In genomic region chr9:15553528-15553898, GRCh38 we compare ENCODE assay signal across 8 cellular contexts. TPM values are rescaled to one million over a fixed set of nuclear protein-coding genes. Genes with fewer than 3 reads are reported as not detected.
DNase-seq lines count a peak whose midpoint lies in the region; ATAC-seq and TF ChIP-seq lines count a peak whose summit lies in the region.

No MANE protein-coding gene starts in this region.

- DNase-seq in activated naive CD8-positive, alpha-beta T cell treated with anti-CD3 and anti-CD28 coated beads, Interleukin-2, amount 50 U/mL, for 24 hours: no peak
- no peak for DNase-seq in lung (ENCODE audit: low spot score)
- no peak for DNase-seq in NCI-H226
- no peak for DNase-seq in KG1 (lab: John Stamatoyannopoulos, UW)
- DNase-seq in RPMI8226: no peak

- H3K9me3 ChIP-seq in lung (ENCODE audit: control insufficient read depth in 2 of 2, insufficient read depth in 1 of 2, low read length in 1 of 2): no peaks in the 10 kb centered on the region

- peak overlapping the region; percentile 81 for H3K4me3 ChIP-seq in ACC112 (ENCODE audit: low read depth, low read length)
- H3K4me3 ChIP-seq in lung: peak overlapping the region; percentile 65

- no peaks in the 10 kb centered on the region for H3K4me1 ChIP-seq in ACC112 (ENCODE audit: control insufficient read depth, insufficient read depth, low read length, unreplicated experiment)
- no peaks in the 10 kb centered on the region for H3K4me1 ChIP-seq in lung (ENCODE audit: control insufficient read depth in 2 of 2, insufficient read depth in 2 of 2, low read length in 2 of 2)

- no peaks in the 10 kb centered on the region for H3K27me3 ChIP-seq in ACC112 (ENCODE audit: insufficient read depth, low read length)
- H3K27me3 ChIP-seq in lung (ENCODE audit: control insufficient read depth, insufficient read depth): no peaks in the 10 kb centered on the region

- ATAC-seq in GM18907 (IDR thresholded peaks at IDR 0.05; ENCODE audit: unreplicated experiment) (peak; percentile 29), HG03135 (IDR thresholded peaks at IDR 0.05; ENCODE audit: unreplicated experiment) (peak; percentile 29), lung (ENCODE audit: insufficient read depth, low FRiP score) (no peak)
- peak; percentile 4 for ATAC-seq in activated naive CD8-positive, alpha-beta T cell treated with anti-CD3 and anti-CD28 coated beads, Interleukin-2, amount 50 U/mL, for 24 hours

- H3K9me3 Mint-ChIP-seq in activated naive CD8-positive, alpha-beta T cell treated with anti-CD3 and anti-CD28 coated beads, Interleukin-2, amount 50 U/mL, for 24 hours: no peaks in the 10 kb centered on the region

- WGBS in lung, 2 donors: 0 to 1% methylated on average over 13 of the region's 13 CpGs

- peaks cover 5% of the 10 kb centered on the region for H3K27me3 Mint-ChIP-seq in activated naive CD8-positive, alpha-beta T cell treated with anti-CD3 and anti-CD28 coated beads, Interleukin-2, amount 50 U/mL, for 24 hours

- peak overlapping the region; percentile 87 for H3K4me3 Mint-ChIP-seq in activated naive CD8-positive, alpha-beta T cell treated with anti-CD3 and anti-CD28 coated beads, Interleukin-2, amount 50 U/mL, for 24 hours

- peaks cover 13% of the 10 kb centered on the region for H3K4me1 Mint-ChIP-seq in activated naive CD8-positive, alpha-beta T cell treated with anti-CD3 and anti-CD28 coated beads, Interleukin-2, amount 50 U/mL, for 24 hours

- peak overlapping the region; percentile 80 for H3K27ac Mint-ChIP-seq in activated naive CD8-positive, alpha-beta T cell treated with anti-CD3 and anti-CD28 coated beads, Interleukin-2, amount 50 U/mL, for 24 hours

- H3K79me2 ChIP-seq in ACC112 (ENCODE audit: control insufficient read depth, insufficient read depth, low read length, unreplicated experiment): no peaks in the 10 kb centered on the region

- H3K36me3 ChIP-seq in ACC112 (ENCODE audit: insufficient read depth, low read length) (no peaks in the 10 kb centered on the region), lung (ENCODE audit: control insufficient read depth in 2 of 2, insufficient read depth in 2 of 2, low read length in 2 of 2) (no peaks in the 10 kb centered on the region)

- no peak overlapping the region for H3K27ac ChIP-seq in ACC112 (ENCODE audit: low read depth, low read length)
- H3K27ac ChIP-seq in lung (ENCODE audit: low read depth in 1 of 2, low read length in 1 of 2): peak overlapping the region in 1 of 2 donors; percentile 51

- H2AFZ ChIP-seq in ACC112 (ENCODE audit: low read length, unreplicated experiment): peak overlapping the region; percentile 84

- no peak for TF ChIP-seq CTCF in lung (IDR thresholded peaks at IDR 0.05; ENCODE audit: control extremely low read depth, extremely low read depth)

- no peaks in the 10 kb centered on the region for H3K36me3 Mint-ChIP-seq in activated naive CD8-positive, alpha-beta T cell treated with anti-CD3 and anti-CD28 coated beads, Interleukin-2, amount 50 U/mL, for 24 hours (ENCODE audit: low read depth)

RNA-seq across cellular contexts. Expression of gene CCDC171, which starts 0.7 kb away (rescaled TPM):
- 10 to 100 TPM in 1 of 2 donors, 1 to 10 TPM in 1; 3.8 to 17.0 TPM for total RNA-seq in lung
- 1 to 10 TPM in 1 of 2 donors, under 1 TPM in 1; 0.40 to 1.2 TPM for polyA plus RNA-seq in lung

RNA-seq across cellular contexts. Expression of gene PSIP1, which starts 42.7 kb away (rescaled TPM):
- total RNA-seq in lung: 10 to 100 TPM; 29.5 to 75.1 TPM
- 10 to 100 TPM; 14.8 to 30.0 TPM for polyA plus RNA-seq in lung
